ENCODE assay signal across 1 cellular context in the genomic region with DNA sequence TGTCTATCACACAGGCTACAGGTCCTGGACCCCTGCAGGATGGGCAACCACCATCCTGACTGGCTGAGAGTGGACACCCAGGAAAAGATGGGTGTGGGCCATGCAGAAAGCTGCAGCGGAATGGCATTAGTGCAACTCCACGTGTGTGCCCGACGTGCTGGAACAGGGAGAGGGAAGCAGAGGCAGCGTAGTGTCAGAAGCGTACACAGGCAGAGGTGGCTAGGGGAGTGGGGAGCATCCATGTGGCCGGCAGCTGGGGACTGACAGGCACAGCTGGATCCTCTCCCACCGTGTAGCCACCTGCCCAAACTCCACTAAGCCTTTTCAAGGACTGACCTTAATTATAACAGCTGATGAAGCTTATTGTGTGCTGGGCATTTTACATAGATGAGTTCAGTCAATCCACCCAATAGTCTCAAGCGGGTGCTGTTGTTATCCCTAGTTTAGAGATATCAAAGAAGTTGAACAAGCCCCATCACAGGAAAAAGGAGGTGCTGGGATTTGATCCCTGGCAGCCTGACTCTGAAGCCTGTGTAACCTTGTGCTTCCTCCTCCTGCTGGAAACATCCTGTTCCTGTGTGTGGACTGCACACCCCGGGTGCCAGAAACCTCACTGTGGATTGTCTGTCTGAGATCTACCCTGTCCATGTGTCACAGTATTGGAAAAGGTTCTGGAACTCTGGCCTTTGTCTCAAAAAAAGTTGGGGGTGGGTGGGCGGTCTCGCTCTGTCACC.
A peak's percentile ranks its signal among the peaks of the same experiment; 100 is the strongest.
TF ChIP-seq lines count a peak whose summit lies in the region.

No MANE protein-coding gene starts in this region.

TF ChIP-seq in HepG2, 621 proteins besides CTCF, POLR2A, EP300 and RAD21 (continues in another document):
- 0 out of 2 replicates have a peak, but pooled peaks have one; percentile 29 for TF ChIP-seq ZBTB42 (CRISPR knock-in tag; IDR thresholded peaks at IDR 0.05)
- TF ChIP-seq BRD4 (CRISPR knock-in tag; IDR thresholded peaks at IDR 0.05) = no peak
- 0 out of 2 replicates have a peak, but pooled peaks have one; percentile 5 for TF ChIP-seq HDAC2 (CRISPR knock-in tag; IDR thresholded peaks at IDR 0.05)
- TF ChIP-seq ZNF772 (CRISPR knock-in tag; IDR thresholded peaks at IDR 0.05) = no peak
- TF ChIP-seq, protein P1, sequence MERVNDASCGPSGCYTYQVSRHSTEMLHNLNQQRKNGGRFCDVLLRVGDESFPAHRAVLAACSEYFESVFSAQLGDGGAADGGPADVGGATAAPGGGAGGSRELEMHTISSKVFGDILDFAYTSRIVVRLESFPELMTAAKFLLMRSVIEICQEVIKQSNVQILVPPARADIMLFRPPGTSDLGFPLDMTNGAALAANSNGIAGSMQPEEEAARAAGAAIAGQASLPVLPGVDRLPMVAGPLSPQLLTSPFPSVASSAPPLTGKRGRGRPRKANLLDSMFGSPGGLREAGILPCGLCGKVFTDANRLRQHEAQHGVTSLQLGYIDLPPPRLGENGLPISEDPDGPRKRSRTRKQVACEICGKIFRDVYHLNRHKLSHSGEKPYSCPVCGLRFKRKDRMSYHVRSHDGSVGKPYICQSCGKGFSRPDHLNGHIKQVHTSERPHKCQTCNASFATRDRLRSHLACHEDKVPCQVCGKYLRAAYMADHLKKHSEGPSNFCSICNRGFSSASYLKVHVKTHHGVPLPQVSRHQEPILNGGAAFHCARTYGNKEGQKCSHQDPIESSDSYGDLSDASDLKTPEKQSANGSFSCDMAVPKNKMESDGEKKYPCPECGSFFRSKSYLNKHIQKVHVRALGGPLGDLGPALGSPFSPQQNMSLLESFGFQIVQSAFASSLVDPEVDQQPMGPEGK (CRISPR knock-in tag; IDR thresholded peaks at IDR 0.05) = no peak
- TF ChIP-seq ZNF589 (CRISPR knock-in tag; conservative IDR thresholded peaks at IDR 0.05) = 0 out of 2 replicates have a peak, but pooled peaks have one; percentile 17
- TF ChIP-seq HOXD1 (CRISPR knock-in tag; IDR thresholded peaks at IDR 0.05) = peak; percentile 62; the same call in 1 of the 2 replicates
- peak; percentile 27 for TF ChIP-seq PRPF4 (IDR thresholded peaks at IDR 0.05; ENCODE audit: low read depth, low read length, poor library complexity, severe bottlenecking)
- TF ChIP-seq NFE2 (CRISPR knock-in tag; IDR thresholded peaks at IDR 0.05) = no peak
- TF ChIP-seq ZNF768 (CRISPR knock-in tag; IDR thresholded peaks at IDR 0.05) = no peak; the same call in 1 of the 2 replicates
- TF ChIP-seq, protein P2, sequence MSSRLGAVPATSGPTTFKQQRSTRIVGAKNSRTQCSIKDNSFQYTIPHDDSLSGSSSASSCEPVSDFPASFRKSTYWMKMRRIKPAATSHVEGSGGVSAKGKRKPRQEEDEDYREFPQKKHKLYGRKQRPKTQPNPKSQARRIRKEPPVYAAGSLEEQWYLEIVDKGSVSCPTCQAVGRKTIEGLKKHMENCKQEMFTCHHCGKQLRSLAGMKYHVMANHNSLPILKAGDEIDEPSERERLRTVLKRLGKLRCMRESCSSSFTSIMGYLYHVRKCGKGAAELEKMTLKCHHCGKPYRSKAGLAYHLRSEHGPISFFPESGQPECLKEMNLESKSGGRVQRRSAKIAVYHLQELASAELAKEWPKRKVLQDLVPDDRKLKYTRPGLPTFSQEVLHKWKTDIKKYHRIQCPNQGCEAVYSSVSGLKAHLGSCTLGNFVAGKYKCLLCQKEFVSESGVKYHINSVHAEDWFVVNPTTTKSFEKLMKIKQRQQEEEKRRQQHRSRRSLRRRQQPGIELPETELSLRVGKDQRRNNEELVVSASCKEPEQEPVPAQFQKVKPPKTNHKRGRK (CRISPR knock-in tag; IDR thresholded peaks at IDR 0.05) = no peak
- TF ChIP-seq TP53 (CRISPR knock-in tag; conservative IDR thresholded peaks at IDR 0.05) = no peak
- TF ChIP-seq ETV5 (CRISPR knock-in tag; IDR thresholded peaks at IDR 0.05; ENCODE audit: borderline replicate concordance) = peak; percentile 32; the same call in 1 of the 2 replicates
- peak; percentile 97 for TF ChIP-seq ZBTB38 (CRISPR knock-in tag; IDR thresholded peaks at IDR 0.05)
- TF ChIP-seq HNF4A (CRISPR knock-in tag; IDR thresholded peaks at IDR 0.05) = peak; percentile 32; the same call in 1 of the 2 replicates
- 0 out of 2 replicates have a peak, but pooled peaks have one; percentile 8 for TF ChIP-seq TBX2 (CRISPR knock-in tag; IDR thresholded peaks at IDR 0.05; ENCODE audit: borderline replicate concordance)
- no peak for TF ChIP-seq ZNF883 (CRISPR knock-in tag; IDR thresholded peaks at IDR 0.05; ENCODE audit: not compliant biosample characterization)
- peak; percentile 40; the same call in 1 of the 2 replicates for TF ChIP-seq MEIS1 (CRISPR knock-in tag; IDR thresholded peaks at IDR 0.05; ENCODE audit: borderline replicate concordance)
- TF ChIP-seq, protein P3, sequence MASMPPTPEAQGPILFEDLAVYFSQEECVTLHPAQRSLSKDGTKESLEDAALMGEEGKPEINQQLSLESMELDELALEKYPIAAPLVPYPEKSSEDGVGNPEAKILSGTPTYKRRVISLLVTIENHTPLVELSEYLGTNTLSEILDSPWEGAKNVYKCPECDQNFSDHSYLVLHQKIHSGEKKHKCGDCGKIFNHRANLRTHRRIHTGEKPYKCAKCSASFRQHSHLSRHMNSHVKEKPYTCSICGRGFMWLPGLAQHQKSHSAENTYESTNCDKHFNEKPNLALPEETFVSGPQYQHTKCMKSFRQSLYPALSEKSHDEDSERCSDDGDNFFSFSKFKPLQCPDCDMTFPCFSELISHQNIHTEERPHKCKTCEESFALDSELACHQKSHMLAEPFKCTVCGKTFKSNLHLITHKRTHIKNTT (CRISPR knock-in tag; IDR thresholded peaks at IDR 0.05) = no peak
- peak; percentile 45; the same call in 1 of the 2 replicates for TF ChIP-seq SMAD9 (CRISPR knock-in tag; IDR thresholded peaks at IDR 0.05)
- TF ChIP-seq RAD51 (IDR thresholded peaks at IDR 0.05; ENCODE audit: borderline replicate concordance) = no peak
- TF ChIP-seq ZNF263 (CRISPR knock-in tag; IDR thresholded peaks at IDR 0.05) = peak; percentile 52; the same call in 1 of the 2 replicates
- no peak for TF ChIP-seq ZNF749 (CRISPR knock-in tag; IDR thresholded peaks at IDR 0.05; ENCODE audit: borderline replicate concordance)
- no peak for TF ChIP-seq GTF2F1 (IDR thresholded peaks at IDR 0.05; ENCODE audit: low read length)
- no peak for TF ChIP-seq GABPA (IDR thresholded peaks at IDR 0.05; ENCODE audit: low read depth, low read length)
- TF ChIP-seq GABPA (CRISPR knock-in tag; IDR thresholded peaks at IDR 0.05; ENCODE audit: low read depth) = 0 out of 2 replicates have a peak, but pooled peaks have one; percentile 20
- no peak for TF ChIP-seq ZNF562 (CRISPR knock-in tag; IDR thresholded peaks at IDR 0.05; ENCODE audit: borderline replicate concordance)
- TF ChIP-seq, protein P4, sequence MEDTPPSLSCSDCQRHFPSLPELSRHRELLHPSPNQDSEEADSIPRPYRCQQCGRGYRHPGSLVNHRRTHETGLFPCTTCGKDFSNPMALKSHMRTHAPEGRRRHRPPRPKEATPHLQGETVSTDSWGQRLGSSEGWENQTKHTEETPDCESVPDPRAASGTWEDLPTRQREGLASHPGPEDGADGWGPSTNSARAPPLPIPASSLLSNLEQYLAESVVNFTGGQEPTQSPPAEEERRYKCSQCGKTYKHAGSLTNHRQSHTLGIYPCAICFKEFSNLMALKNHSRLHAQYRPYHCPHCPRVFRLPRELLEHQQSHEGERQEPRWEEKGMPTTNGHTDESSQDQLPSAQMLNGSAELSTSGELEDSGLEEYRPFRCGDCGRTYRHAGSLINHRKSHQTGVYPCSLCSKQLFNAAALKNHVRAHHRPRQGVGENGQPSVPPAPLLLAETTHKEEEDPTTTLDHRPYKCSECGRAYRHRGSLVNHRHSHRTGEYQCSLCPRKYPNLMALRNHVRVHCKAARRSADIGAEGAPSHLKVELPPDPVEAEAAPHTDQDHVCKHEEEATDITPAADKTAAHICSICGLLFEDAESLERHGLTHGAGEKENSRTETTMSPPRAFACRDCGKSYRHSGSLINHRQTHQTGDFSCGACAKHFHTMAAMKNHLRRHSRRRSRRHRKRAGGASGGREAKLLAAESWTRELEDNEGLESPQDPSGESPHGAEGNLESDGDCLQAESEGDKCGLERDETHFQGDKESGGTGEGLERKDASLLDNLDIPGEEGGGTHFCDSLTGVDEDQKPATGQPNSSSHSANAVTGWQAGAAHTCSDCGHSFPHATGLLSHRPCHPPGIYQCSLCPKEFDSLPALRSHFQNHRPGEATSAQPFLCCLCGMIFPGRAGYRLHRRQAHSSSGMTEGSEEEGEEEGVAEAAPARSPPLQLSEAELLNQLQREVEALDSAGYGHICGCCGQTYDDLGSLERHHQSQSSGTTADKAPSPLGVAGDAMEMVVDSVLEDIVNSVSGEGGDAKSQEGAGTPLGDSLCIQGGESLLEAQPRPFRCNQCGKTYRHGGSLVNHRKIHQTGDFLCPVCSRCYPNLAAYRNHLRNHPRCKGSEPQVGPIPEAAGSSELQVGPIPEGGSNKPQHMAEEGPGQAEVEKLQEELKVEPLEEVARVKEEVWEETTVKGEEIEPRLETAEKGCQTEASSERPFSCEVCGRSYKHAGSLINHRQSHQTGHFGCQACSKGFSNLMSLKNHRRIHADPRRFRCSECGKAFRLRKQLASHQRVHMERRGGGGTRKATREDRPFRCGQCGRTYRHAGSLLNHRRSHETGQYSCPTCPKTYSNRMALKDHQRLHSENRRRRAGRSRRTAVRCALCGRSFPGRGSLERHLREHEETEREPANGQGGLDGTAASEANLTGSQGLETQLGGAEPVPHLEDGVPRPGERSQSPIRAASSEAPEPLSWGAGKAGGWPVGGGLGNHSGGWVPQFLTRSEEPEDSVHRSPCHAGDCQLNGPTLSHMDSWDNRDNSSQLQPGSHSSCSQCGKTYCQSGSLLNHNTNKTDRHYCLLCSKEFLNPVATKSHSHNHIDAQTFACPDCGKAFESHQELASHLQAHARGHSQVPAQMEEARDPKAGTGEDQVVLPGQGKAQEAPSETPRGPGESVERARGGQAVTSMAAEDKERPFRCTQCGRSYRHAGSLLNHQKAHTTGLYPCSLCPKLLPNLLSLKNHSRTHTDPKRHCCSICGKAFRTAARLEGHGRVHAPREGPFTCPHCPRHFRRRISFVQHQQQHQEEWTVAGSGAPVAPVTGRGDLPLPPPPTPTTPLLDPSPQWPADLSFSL (CRISPR knock-in tag; IDR thresholded peaks at IDR 0.05) = 0 out of 2 replicates have a peak, but pooled peaks have one; percentile 0
- TF ChIP-seq, protein P5, sequence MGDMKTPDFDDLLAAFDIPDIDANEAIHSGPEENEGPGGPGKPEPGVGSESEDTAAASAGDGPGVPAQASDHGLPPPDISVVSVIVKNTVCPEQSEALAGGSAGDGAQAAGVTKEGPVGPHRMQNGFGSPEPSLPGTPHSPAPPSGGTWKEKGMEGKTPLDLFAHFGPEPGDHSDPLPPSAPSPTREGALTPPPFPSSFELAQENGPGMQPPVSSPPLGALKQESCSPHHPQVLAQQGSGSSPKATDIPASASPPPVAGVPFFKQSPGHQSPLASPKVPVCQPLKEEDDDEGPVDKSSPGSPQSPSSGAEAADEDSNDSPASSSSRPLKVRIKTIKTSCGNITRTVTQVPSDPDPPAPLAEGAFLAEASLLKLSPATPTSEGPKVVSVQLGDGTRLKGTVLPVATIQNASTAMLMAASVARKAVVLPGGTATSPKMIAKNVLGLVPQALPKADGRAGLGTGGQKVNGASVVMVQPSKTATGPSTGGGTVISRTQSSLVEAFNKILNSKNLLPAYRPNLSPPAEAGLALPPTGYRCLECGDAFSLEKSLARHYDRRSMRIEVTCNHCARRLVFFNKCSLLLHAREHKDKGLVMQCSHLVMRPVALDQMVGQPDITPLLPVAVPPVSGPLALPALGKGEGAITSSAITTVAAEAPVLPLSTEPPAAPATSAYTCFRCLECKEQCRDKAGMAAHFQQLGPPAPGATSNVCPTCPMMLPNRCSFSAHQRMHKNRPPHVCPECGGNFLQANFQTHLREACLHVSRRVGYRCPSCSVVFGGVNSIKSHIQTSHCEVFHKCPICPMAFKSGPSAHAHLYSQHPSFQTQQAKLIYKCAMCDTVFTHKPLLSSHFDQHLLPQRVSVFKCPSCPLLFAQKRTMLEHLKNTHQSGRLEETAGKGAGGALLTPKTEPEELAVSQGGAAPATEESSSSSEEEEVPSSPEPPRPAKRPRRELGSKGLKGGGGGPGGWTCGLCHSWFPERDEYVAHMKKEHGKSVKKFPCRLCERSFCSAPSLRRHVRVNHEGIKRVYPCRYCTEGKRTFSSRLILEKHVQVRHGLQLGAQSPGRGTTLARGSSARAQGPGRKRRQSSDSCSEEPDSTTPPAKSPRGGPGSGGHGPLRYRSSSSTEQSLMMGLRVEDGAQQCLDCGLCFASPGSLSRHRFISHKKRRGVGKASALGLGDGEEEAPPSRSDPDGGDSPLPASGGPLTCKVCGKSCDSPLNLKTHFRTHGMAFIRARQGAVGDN (CRISPR knock-in tag; IDR thresholded peaks at IDR 0.05) = peak; percentile 79
- TF ChIP-seq YEATS4 (CRISPR knock-in tag; IDR thresholded peaks at IDR 0.05; ENCODE audit: borderline replicate concordance) = no peak
- TF ChIP-seq ZNF260 (CRISPR knock-in tag; IDR thresholded peaks at IDR 0.05; ENCODE audit: borderline replicate concordance, low read depth) = no peak
- TF ChIP-seq PITX1 (CRISPR knock-in tag; IDR thresholded peaks at IDR 0.05) = no peak
- TF ChIP-seq ZBTB3 (CRISPR knock-in tag; IDR thresholded peaks at IDR 0.05; ENCODE audit: borderline replicate concordance, low read depth) = no peak; the same call in 1 of the 2 replicates
- 0 out of 2 replicates have a peak, but pooled peaks have one; percentile 3 for TF ChIP-seq PHF21A (CRISPR knock-in tag; IDR thresholded peaks at IDR 0.05)
- TF ChIP-seq EEA1 (CRISPR knock-in tag; IDR thresholded peaks at IDR 0.05; ENCODE audit: borderline replicate concordance) = no peak
- TF ChIP-seq SCMH1 (CRISPR knock-in tag; IDR thresholded peaks at IDR 0.05; ENCODE audit: borderline replicate concordance) = no peak
- TF ChIP-seq, protein P6, sequence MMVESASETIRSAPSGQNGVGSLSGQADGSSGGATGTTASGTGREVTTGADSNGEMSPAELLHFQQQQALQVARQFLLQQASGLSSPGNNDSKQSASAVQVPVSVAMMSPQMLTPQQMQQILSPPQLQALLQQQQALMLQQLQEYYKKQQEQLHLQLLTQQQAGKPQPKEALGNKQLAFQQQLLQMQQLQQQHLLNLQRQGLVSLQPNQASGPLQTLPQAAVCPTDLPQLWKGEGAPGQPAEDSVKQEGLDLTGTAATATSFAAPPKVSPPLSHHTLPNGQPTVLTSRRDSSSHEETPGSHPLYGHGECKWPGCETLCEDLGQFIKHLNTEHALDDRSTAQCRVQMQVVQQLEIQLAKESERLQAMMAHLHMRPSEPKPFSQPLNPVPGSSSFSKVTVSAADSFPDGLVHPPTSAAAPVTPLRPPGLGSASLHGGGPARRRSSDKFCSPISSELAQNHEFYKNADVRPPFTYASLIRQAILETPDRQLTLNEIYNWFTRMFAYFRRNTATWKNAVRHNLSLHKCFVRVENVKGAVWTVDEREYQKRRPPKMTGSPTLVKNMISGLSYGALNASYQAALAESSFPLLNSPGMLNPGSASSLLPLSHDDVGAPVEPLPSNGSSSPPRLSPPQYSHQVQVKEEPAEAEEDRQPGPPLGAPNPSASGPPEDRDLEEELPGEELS (CRISPR knock-in tag; IDR thresholded peaks at IDR 0.05) = peak; percentile 27; the same call in 1 of the 2 replicates
- TF ChIP-seq ZNF766 (CRISPR knock-in tag; IDR thresholded peaks at IDR 0.05; ENCODE audit: borderline replicate concordance) = 0 out of 2 replicates have a peak, but pooled peaks have one; percentile 40
- 0 out of 2 replicates have a peak, but pooled peaks have one; percentile 14 for TF ChIP-seq ZNF121 (CRISPR knock-in tag; IDR thresholded peaks at IDR 0.05)
